8 cellular contexts compared by ENCODE assay signal in genomic region chr22:45163417-45164216, GRCh38. TPM values are rescaled to one million over a fixed set of nuclear protein-coding genes. Genes with fewer than 3 reads are reported as not detected.
A peak's percentile ranks its signal among the peaks of the same experiment; 100 is the strongest.
DNase-seq lines count a peak whose midpoint lies in the region; ATAC-seq and TF ChIP-seq lines count a peak whose summit lies in the region.

Gene NUP50 (plus strand): TSS chr22:45163925. CDS start chr22:45168178, 4,253 bp downstream.

- peak within 1 kb of the TSS; percentile 73 for H3K4me3 ChIP-seq in kidney epithelial cell (ENCODE audit: low read depth, low read length)

- TF ChIP-seq CTCF in kidney epithelial cell (IDR thresholded peaks at IDR 0.05; ENCODE audit: insufficient read depth, low read length, poor library complexity, severe bottlenecking) = no peak

- ATAC-seq in GM19035 (IDR thresholded peaks at IDR 0.05; ENCODE audit: unreplicated experiment) = peak; percentile 80
- peak; percentile 85 for ATAC-seq in HG03354 (IDR thresholded peaks at IDR 0.05; ENCODE audit: poor library complexity, severe bottlenecking, unreplicated experiment)

- DNase-seq in AG20443 (ENCODE audit: low spot score) = peak; percentile 100
- DNase-seq in NCI-H460 (ENCODE audit: extremely low read depth, low read depth) = peak; percentile 89
- DNase-seq in activated CD4-positive, CD25-positive, alpha-beta regulatory T cell treated with anti-CD3 and anti-CD28 coated beads, Interleukin-2, amount 50 U/mL, for 72 hours = peak; percentile 97
- peak; percentile 95 for DNase-seq in cerebellum (ENCODE audit: low spot score)
- peak; percentile 76 for DNase-seq in kidney epithelial cell (ENCODE audit: low read depth)
- DNase-seq in stimulated activated CD4-positive, alpha-beta T cell treated with anti-CD3 and anti-CD28 coated beads, Interleukin-15, amount 100 ng/mL, for 48 hours (ENCODE audit: low read depth in 2 of 2) = peak; percentile 90 to 91

- H3K36me3 ChIP-seq in kidney epithelial cell (ENCODE audit: control insufficient read depth, insufficient read depth, low read length) = no peaks in the 10 kb centered on the region

- H3K27me3 ChIP-seq in kidney epithelial cell (ENCODE audit: control insufficient read depth, insufficient read depth, low read length) = no peaks in the 10 kb centered on the region

RNA-seq across cellular contexts. Expression of gene NUP50, which starts in this region (rescaled TPM):
- 47.1 and 51.6 TPM in 2 replicates for total RNA-seq in NCI-H460 (2014; rRNA removed; shearing (Covaris generic))
- 32.3 and 55.9 TPM in 2 replicates for polyA plus RNA-seq in NCI-H460 (2014; cell fraction: nucleus; rRNA removed)
- total RNA-seq in cerebellum (48.5 TPM), kidney epithelial cell (58.1 and 63.0 TPM in 2 replicates)

Comparison
In these comparisons a context has a peak if more than half of its experiments do, and no peak if none do; other contexts are left out.
1. Peak in every context shown above with its lines: DNase-seq, ATAC-seq and H3K4me3 ChIP-seq.